In genomic region chr7:143361552-143362125, GRCh38 we compare ENCODE assay signal across 8 cellular contexts. TPM values are rescaled to one million over a fixed set of nuclear protein-coding genes. Genes with fewer than 3 reads are reported as not detected.
DNase-seq lines count a peak whose midpoint lies in the region; ATAC-seq, FAIRE-seq and TF ChIP-seq lines count a peak whose summit lies in the region.

No MANE protein-coding gene starts in this region.

- no peak for TF ChIP-seq EP300 in suprapubic skin (IDR thresholded peaks at IDR 0.05)

- CTCF ChIA-PET in activated CD4-positive, alpha-beta T cell treated with anti-CD3 and anti-CD28 coated beads for 36 hours (lab: Charles Lee) = no interaction called here
- CTCF ChIA-PET in activated CD8-positive, alpha-beta T cell treated with anti-CD3 and anti-CD28 coated beads, Interleukin-2, amount 10 ng/mL, durations not matched to agents 7 days and 5 days (lab: Charles Lee) = interaction anchor here (0.9 kb wide), 1 partner anchor 10 kb away, joined by 3 read pairs; no protein-coding TSS in a partner anchor

- peaks cover 35% of the 10 kb centered on the region for H3K27me3 Mint-ChIP-seq in activated CD4-positive, alpha-beta T cell treated with anti-CD3 and anti-CD28 coated beads for 36 hours
- peaks cover 52% of the 10 kb centered on the region for H3K27me3 Mint-ChIP-seq in activated CD8-positive, alpha-beta T cell treated with anti-CD3 and anti-CD28 coated beads, Interleukin-2, amount 10 ng/mL, durations not matched to agents 7 days and 5 days (ENCODE audit: low read depth)

- no peak for TF ChIP-seq CTCF in suprapubic skin (IDR thresholded peaks at IDR 0.05)

- H3K27ac Mint-ChIP-seq in activated CD4-positive, alpha-beta T cell treated with anti-CD3 and anti-CD28 coated beads for 36 hours = no peak overlapping the region
- no peak overlapping the region for H3K27ac Mint-ChIP-seq in activated CD8-positive, alpha-beta T cell treated with anti-CD3 and anti-CD28 coated beads, Interleukin-2, amount 10 ng/mL, durations not matched to agents 7 days and 5 days

- no peaks in the 10 kb centered on the region for H3K36me3 Mint-ChIP-seq in activated CD4-positive, alpha-beta T cell treated with anti-CD3 and anti-CD28 coated beads for 36 hours (ENCODE audit: low read depth)
- H3K36me3 Mint-ChIP-seq in activated CD8-positive, alpha-beta T cell treated with anti-CD3 and anti-CD28 coated beads, Interleukin-2, amount 10 ng/mL, durations not matched to agents 7 days and 5 days (ENCODE audit: low read depth) = no peaks in the 10 kb centered on the region

- H3K4me3 ChIP-seq in suprapubic skin = peak overlapping the region; percentile 70

- peak overlapping the region; percentile 77 for H3K4me3 Mint-ChIP-seq in activated CD4-positive, alpha-beta T cell treated with anti-CD3 and anti-CD28 coated beads for 36 hours
- peak overlapping the region; percentile 80 for H3K4me3 Mint-ChIP-seq in activated CD8-positive, alpha-beta T cell treated with anti-CD3 and anti-CD28 coated beads, Interleukin-2, amount 10 ng/mL, durations not matched to agents 7 days and 5 days

- H3K27me3 ChIP-seq in suprapubic skin = peaks cover 53% of the 10 kb centered on the region

- no peak overlapping the region for H3K27ac ChIP-seq in suprapubic skin

- no peaks in the 10 kb centered on the region for H3K36me3 ChIP-seq in suprapubic skin

- no peak for TF ChIP-seq POLR2A in suprapubic skin (IDR thresholded peaks at IDR 0.05)

- no peaks in the 10 kb centered on the region for H3K9me3 Mint-ChIP-seq in activated CD4-positive, alpha-beta T cell treated with anti-CD3 and anti-CD28 coated beads for 36 hours (ENCODE audit: low read depth)
- no peaks in the 10 kb centered on the region for H3K9me3 Mint-ChIP-seq in activated CD8-positive, alpha-beta T cell treated with anti-CD3 and anti-CD28 coated beads, Interleukin-2, amount 10 ng/mL, durations not matched to agents 7 days and 5 days (ENCODE audit: insufficient read depth)

- ATAC-seq in activated CD4-positive, alpha-beta T cell treated with anti-CD3 and anti-CD28 coated beads for 36 hours = peak; percentile 27
- ATAC-seq in activated CD8-positive, alpha-beta T cell treated with anti-CD3 and anti-CD28 coated beads, Interleukin-2, amount 10 ng/mL, durations not matched to agents 7 days and 5 days = peak; percentile 33
- ATAC-seq in GM21825 (IDR thresholded peaks at IDR 0.05; ENCODE audit: unreplicated experiment) = no peak
- ATAC-seq in GM19455 (IDR thresholded peaks at IDR 0.05; ENCODE audit: unreplicated experiment) = no peak

- POLR2A ChIA-PET in activated CD4-positive, alpha-beta T cell treated with anti-CD3 and anti-CD28 coated beads for 36 hours (lab: Charles Lee) = no interaction called here
- POLR2A ChIA-PET in activated CD8-positive, alpha-beta T cell treated with anti-CD3 and anti-CD28 coated beads, Interleukin-2, amount 10 ng/mL, durations not matched to agents 7 days and 5 days (lab: Charles Lee) = interaction anchor here (1.3 kb wide), 1 partner anchor 14 kb away, joined by 5 read pairs; no protein-coding TSS in a partner anchor

- no peak for FAIRE-seq in RCC 7860 (lab: Jason Lieb, UNC)

- no peaks in the 10 kb centered on the region for H3K9me3 ChIP-seq in suprapubic skin

- H3K4me1 ChIP-seq in suprapubic skin = peaks cover 21% of the 10 kb centered on the region

- WGBS in suprapubic skin = 4% methylated on average over 17 of the region's 45 CpGs

- intact Hi-C loops in activated CD4-positive, alpha-beta T cell treated with anti-CD3 and anti-CD28 coated beads for 36 hours (cut with DNase I, micrococcal nuclease) = loop anchor here in 1 of 2 experiments (1.0 to 5.0 kb wide), 2 partner anchors 19 to 119 kb away; no protein-coding TSS in a partner anchor

- peaks cover 3% of the 10 kb centered on the region for H3K4me1 Mint-ChIP-seq in activated CD4-positive, alpha-beta T cell treated with anti-CD3 and anti-CD28 coated beads for 36 hours
- peaks cover 6% of the 10 kb centered on the region for H3K4me1 Mint-ChIP-seq in activated CD8-positive, alpha-beta T cell treated with anti-CD3 and anti-CD28 coated beads, Interleukin-2, amount 10 ng/mL, durations not matched to agents 7 days and 5 days (ENCODE audit: low read depth)

- DNase-seq in activated CD4-positive, alpha-beta T cell treated with anti-CD3 and anti-CD28 coated beads for 36 hours = no peak
- no peak for DNase-seq in activated CD4-positive, alpha-beta T cell treated with anti-CD3 and anti-CD28 coated beads, Interleukin-2, amount 50 U/mL, for 48 hours
- no peak for DNase-seq in activated CD8-positive, alpha-beta T cell treated with anti-CD3 and anti-CD28 coated beads, Interleukin-2, amount 10 ng/mL, durations not matched to agents 7 days and 5 days
- DNase-seq in iPS-NIHi7 (ENCODE audit: extremely low spot score) (peak; percentile 49), suprapubic skin (ENCODE audit: low spot score in 2 of 2) (no peak), RCC 7860 (ENCODE audit: low spot score) (no peak)

RNA-seq across cellular contexts. Expression of gene FAM131B, which starts 0.9 kb away (rescaled TPM):
- total RNA-seq in activated CD4-positive, alpha-beta T cell treated with anti-CD3 and anti-CD28 coated beads for 36 hours = 1 to 10 TPM; 1.7 to 1.8 TPM
- total RNA-seq in activated CD8-positive, alpha-beta T cell treated with anti-CD3 and anti-CD28 coated beads, Interleukin-2, amount 10 ng/mL, durations not matched to agents 7 days and 5 days = 1 to 10 TPM; 2.2 to 2.4 TPM
- total RNA-seq in suprapubic skin = under 1 TPM in 3 of 4 donors, not detected in 1; 0.13 to 0.40 (median 0.19) TPM

RNA-seq across cellular contexts. Expression of gene ZYX, which starts 19.5 kb away (rescaled TPM):
- 100 to 1,000 TPM; 103 to 148 TPM for total RNA-seq in activated CD4-positive, alpha-beta T cell treated with anti-CD3 and anti-CD28 coated beads for 36 hours
- total RNA-seq in activated CD8-positive, alpha-beta T cell treated with anti-CD3 and anti-CD28 coated beads, Interleukin-2, amount 10 ng/mL, durations not matched to agents 7 days and 5 days = 100 to 1,000 TPM; 179 to 192 TPM
- total RNA-seq in suprapubic skin = 10 to 100 TPM; 46.3 to 73.0 (median 59.3) TPM

RNA-seq across cellular contexts. Expression of gene CLCN1, which starts 45.7 kb away (rescaled TPM):
- total RNA-seq in activated CD4-positive, alpha-beta T cell treated with anti-CD3 and anti-CD28 coated beads for 36 hours = under 1 TPM; 0.07 to 0.09 TPM
- total RNA-seq in activated CD8-positive, alpha-beta T cell treated with anti-CD3 and anti-CD28 coated beads, Interleukin-2, amount 10 ng/mL, durations not matched to agents 7 days and 5 days = under 1 TPM in 1 of 2 experiments, not detected in 1; 0.13 TPM
- under 1 TPM in 1 of 4 donors, not detected in 3; 0.64 TPM for total RNA-seq in suprapubic skin

RNA-seq across cellular contexts. Expression of gene EPHA1, which starts 47.0 kb away (rescaled TPM):
- 1 to 10 TPM; 2.4 to 2.8 TPM for total RNA-seq in activated CD4-positive, alpha-beta T cell treated with anti-CD3 and anti-CD28 coated beads for 36 hours
- 10 to 100 TPM; 12.4 to 15.7 TPM for total RNA-seq in activated CD8-positive, alpha-beta T cell treated with anti-CD3 and anti-CD28 coated beads, Interleukin-2, amount 10 ng/mL, durations not matched to agents 7 days and 5 days
- total RNA-seq in suprapubic skin = 10 to 100 TPM; 60.9 to 94.4 (median 67.7) TPM

Comparison
In these comparisons a context has a peak if more than half of its experiments do, and no peak if none do; other contexts are left out.
1. ATAC-seq: peak in activated CD4-positive, alpha-beta T cell treated with anti-CD3 and anti-CD28 coated beads for 36 hours (single experiment) and activated CD8-positive, alpha-beta T cell treated with anti-CD3 and anti-CD28 coated beads, Interleukin-2, amount 10 ng/mL, durations not matched to agents 7 days and 5 days (single experiment); none in GM21825 (single experiment) and GM19455 (single experiment).